ENCODE assay signal across 21 cellular contexts in the genomic region with DNA sequence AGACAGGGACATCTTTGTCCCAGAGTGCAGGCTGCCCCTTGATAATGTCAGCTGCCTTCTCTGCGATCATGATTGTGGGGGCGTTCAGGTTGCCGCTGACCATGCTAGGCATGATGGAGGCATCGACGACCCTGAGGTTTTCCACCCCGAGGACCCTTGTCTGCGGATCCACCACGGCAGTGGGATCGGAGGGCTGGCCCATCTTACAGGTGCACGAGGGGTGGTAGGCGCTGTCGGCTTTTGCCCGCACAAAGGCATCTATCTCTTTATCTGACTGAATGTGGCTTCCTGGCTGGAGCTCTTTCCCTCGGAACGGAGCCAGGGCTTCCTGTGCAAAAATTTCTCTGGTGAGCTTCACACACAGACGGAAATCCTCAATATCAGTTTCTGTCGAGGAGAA. TPM values are rescaled to one million over a fixed set of nuclear protein-coding genes. Genes with fewer than 3 reads are reported as not detected.
A peak's percentile ranks its signal among the peaks of the same experiment; 100 is the strongest.
DNase-seq lines count a peak whose midpoint lies in the region; TF ChIP-seq lines count a peak whose summit lies in the region.
"Had no signal": no experiment of that assay in that cellular context is flagged by ENCODE, and none has a peak within 500 bp of the region (broad histone marks: within the 10 kb centered on the region; RNA-seq: fewer than 3 reads in every experiment).

No MANE protein-coding gene starts in this region.

- H3K9me3 ChIP-seq in neuronal stem cell (replicated peaks in 1 of 2; ENCODE audit: control insufficient read depth in 2 of 2, insufficient read depth in 1 of 2, low read depth in 1 of 2, low read length in 2 of 2) (no peaks in the 10 kb centered on the region), testis (no peaks in the 10 kb centered on the region), right atrium auricular region (no peaks in the 10 kb centered on the region)
- H3K9me3 ChIP-seq: MG63 had no signal

- H3K4me3 Mint-ChIP-seq in activated CD4-positive, alpha-beta memory T cell treated with anti-CD3 and anti-CD28 coated beads for 36 hours = no peak overlapping the region
- no peak overlapping the region for H3K4me3 Mint-ChIP-seq in activated CD4-positive, alpha-beta memory T cell treated with anti-CD3 and anti-CD28 coated beads, Interleukin-2, amount 10 ng/mL, durations not matched to agents 7 days and 5 days
- H3K4me3 Mint-ChIP-seq: H9 had no signal

- peaks cover 2% of the 10 kb centered on the region for H3K27me3 Mint-ChIP-seq in activated CD4-positive, alpha-beta memory T cell treated with anti-CD3 and anti-CD28 coated beads for 36 hours
- no peaks in the 10 kb centered on the region for H3K27me3 Mint-ChIP-seq in activated CD4-positive, alpha-beta memory T cell treated with anti-CD3 and anti-CD28 coated beads, Interleukin-2, amount 10 ng/mL, durations not matched to agents 7 days and 5 days

- peak; percentile 3 for DNase-seq in activated CD4-positive, alpha-beta memory T cell treated with anti-CD3 and anti-CD28 coated beads for 36 hours
- DNase-seq in activated CD4-positive, alpha-beta memory T cell treated with anti-CD3 and anti-CD28 coated beads, Interleukin-2, amount 10 ng/mL, durations not matched to agents 7 days and 5 days = no peak
- DNase-seq in neuronal stem cell (ENCODE audit: low spot score) = no peak
- peak; percentile 7 for DNase-seq in testis
- no peak for DNase-seq in inferior parietal cortex (ENCODE audit: extremely low spot score)
- no peak for DNase-seq in right atrium auricular region (ENCODE audit: low spot score)
- no peak for DNase-seq in putamen (ENCODE audit: low spot score)
- DNase-seq: Calu3; CD4-positive, alpha-beta memory T cell; DMS53; H9; Karpas-422; MG63; NCI-H1092 treated with DMSO at 0.1 percent for 48 hours; NCI-H1694; NCI-H2107; NCI-H2227 treated with DMSO at 0.1 percent for 48 hours; NCI-H526 treated with DMSO at 0.1 percent for 48 hours; SHP77 had no signal

- H3K4me1 Mint-ChIP-seq in activated CD4-positive, alpha-beta memory T cell treated with anti-CD3 and anti-CD28 coated beads for 36 hours (ENCODE audit: low read depth) = no peaks in the 10 kb centered on the region
- H3K4me1 Mint-ChIP-seq in activated CD4-positive, alpha-beta memory T cell treated with anti-CD3 and anti-CD28 coated beads, Interleukin-2, amount 10 ng/mL, durations not matched to agents 7 days and 5 days = peaks cover 6% of the 10 kb centered on the region
- H3K4me1 Mint-ChIP-seq: CD4-positive, alpha-beta memory T cell; H9 had no signal

- H3K27me3 ChIP-seq in neuronal stem cell (ENCODE audit: control insufficient read depth in 3 of 3, insufficient read depth in 3 of 3, low read depth in 1 of 3, low read length in 3 of 3) (no peaks in the 10 kb centered on the region), testis (no peaks in the 10 kb centered on the region), right atrium auricular region (no peaks in the 10 kb centered on the region)
- H3K27me3 ChIP-seq: MG63 had no signal

- no peak overlapping the region for H2AK5ac ChIP-seq in neuronal stem cell (ENCODE audit: low read depth, low read length)

- H3K4me3 ChIP-seq in neuronal stem cell (ENCODE audit: low read length in 2 of 2) (no peak overlapping the region), testis (no peak overlapping the region), right atrium auricular region (no peak overlapping the region)
- H3K4me3 ChIP-seq: MG63 had no signal

- POLR2A ChIA-PET in activated CD4-positive, alpha-beta memory T cell treated with anti-CD3 and anti-CD28 coated beads for 36 hours (lab: Charles Lee) = no interaction called here
- POLR2A ChIA-PET in activated CD4-positive, alpha-beta memory T cell treated with anti-CD3 and anti-CD28 coated beads, Interleukin-2, amount 10 ng/mL, durations not matched to agents 7 days and 5 days (lab: Charles Lee) = no interaction called here

- no peaks in the 10 kb centered on the region for H3K79me1 ChIP-seq in neuronal stem cell (ENCODE audit: low read depth, low read length)

- TF ChIP-seq POLR2A in testis (IDR thresholded peaks at IDR 0.05) = no peak

- H3K18ac ChIP-seq in neuronal stem cell (ENCODE audit: low read length) = no peak overlapping the region

- no peak overlapping the region for H3K27ac Mint-ChIP-seq in activated CD4-positive, alpha-beta memory T cell treated with anti-CD3 and anti-CD28 coated beads for 36 hours
- no peak overlapping the region for H3K27ac Mint-ChIP-seq in activated CD4-positive, alpha-beta memory T cell treated with anti-CD3 and anti-CD28 coated beads, Interleukin-2, amount 10 ng/mL, durations not matched to agents 7 days and 5 days
- H3K27ac Mint-ChIP-seq: CD4-positive, alpha-beta memory T cell had no signal

- no peak overlapping the region for H2BK15ac ChIP-seq in neuronal stem cell (ENCODE audit: low read length)

- H3K36me3 Mint-ChIP-seq in activated CD4-positive, alpha-beta memory T cell treated with anti-CD3 and anti-CD28 coated beads for 36 hours = no peaks in the 10 kb centered on the region
- H3K36me3 Mint-ChIP-seq in activated CD4-positive, alpha-beta memory T cell treated with anti-CD3 and anti-CD28 coated beads, Interleukin-2, amount 10 ng/mL, durations not matched to agents 7 days and 5 days (ENCODE audit: low read depth) = no peaks in the 10 kb centered on the region
- H3K36me3 Mint-ChIP-seq: CD4-positive, alpha-beta memory T cell had no signal

- H3K14ac ChIP-seq in neuronal stem cell (ENCODE audit: low read length) = no peak overlapping the region

- no peak overlapping the region for H4K8ac ChIP-seq in neuronal stem cell (ENCODE audit: low read depth, low read length)

- no peak overlapping the region for H3K4me2 ChIP-seq in neuronal stem cell (ENCODE audit: insufficient read depth, low read length, poor library complexity, severe bottlenecking)

- H2BK12ac ChIP-seq in neuronal stem cell (ENCODE audit: low read length) = no peak overlapping the region

- H3K9ac ChIP-seq in neuronal stem cell (ENCODE audit: low read depth, low read length, poor library complexity) = no peak overlapping the region

- no peak overlapping the region for H2AFZ ChIP-seq in neuronal stem cell (ENCODE audit: low read length)

- CTCF ChIA-PET in activated CD4-positive, alpha-beta memory T cell treated with anti-CD3 and anti-CD28 coated beads for 36 hours (lab: Charles Lee) = no interaction called here
- CTCF ChIA-PET in activated CD4-positive, alpha-beta memory T cell treated with anti-CD3 and anti-CD28 coated beads, Interleukin-2, amount 10 ng/mL, durations not matched to agents 7 days and 5 days (lab: Charles Lee) = interaction anchor here (1.2 to 2.2 kb wide), 2 partner anchors 28 to 108 kb away, joined by 3 to 6 read pairs; a partner anchor contains a TSS

- intact Hi-C loops in activated CD4-positive, alpha-beta memory T cell treated with anti-CD3 and anti-CD28 coated beads for 36 hours (cut with micrococcal nuclease) = no loop called here
- intact Hi-C loops in testis (cut with DNase I; ENCODE audit: low total_unique reads) = no loop called here

- H3K36me3 ChIP-seq in neuronal stem cell (replicated peaks in 1 of 2; ENCODE audit: control insufficient read depth in 2 of 2, insufficient read depth in 2 of 2, low read length in 2 of 2) (peaks cover 7 to 33% of the 10 kb centered on the region in 2 donors), testis (ENCODE audit: low read depth, missing control alignments) (no peaks in the 10 kb centered on the region), right atrium auricular region (peaks cover 5% of the 10 kb centered on the region)
- H3K36me3 ChIP-seq: MG63 had no signal

- no peak overlapping the region for H3K23ac ChIP-seq in neuronal stem cell (ENCODE audit: low read depth, low read length, poor library complexity)

- no peaks in the 10 kb centered on the region for H3K4me1 ChIP-seq in neuronal stem cell (ENCODE audit: control insufficient read depth in 2 of 2, insufficient read depth in 1 of 2, low read depth in 1 of 2, low read length in 2 of 2)
- no peaks in the 10 kb centered on the region for H3K4me1 ChIP-seq in testis
- H3K4me1 ChIP-seq in right atrium auricular region = no peaks in the 10 kb centered on the region

- H3K4ac ChIP-seq in neuronal stem cell (ENCODE audit: low read length) = no peak overlapping the region

- whole genome bisulfite sequencing in neuronal stem cell (ENCODE audit: extremely low coverage in 2 of 2, insufficient read length in 2 of 2, insufficient replicate concordance in 1 of 2), 2 donors = no CpG with 5 or more reads among the region's 17 CpGs
- WGBS in testis, 2 donors = 78 to 84% methylated on average over 16 to 17 of the region's 17 CpGs

- no peaks in the 10 kb centered on the region for H3K9me3 Mint-ChIP-seq in activated CD4-positive, alpha-beta memory T cell treated with anti-CD3 and anti-CD28 coated beads for 36 hours
- no peaks in the 10 kb centered on the region for H3K9me3 Mint-ChIP-seq in activated CD4-positive, alpha-beta memory T cell treated with anti-CD3 and anti-CD28 coated beads, Interleukin-2, amount 10 ng/mL, durations not matched to agents 7 days and 5 days
- H3K9me3 Mint-ChIP-seq: CD4-positive, alpha-beta memory T cell; H9 had no signal

- H4K91ac ChIP-seq in neuronal stem cell (ENCODE audit: low read depth, low read length, poor library complexity) = no peak overlapping the region

- H2BK120ac ChIP-seq in neuronal stem cell (ENCODE audit: low read depth, low read length) = no peak overlapping the region

- H2BK5ac ChIP-seq in neuronal stem cell (ENCODE audit: low read length) = peak overlapping the region; percentile 9

- no peak for TF ChIP-seq CTCF in testis (IDR thresholded peaks at IDR 0.05)
- no peak for TF ChIP-seq CTCF in right atrium auricular region (IDR thresholded peaks at IDR 0.05)

- H3K27ac ChIP-seq in cingulate gyrus (ENCODE audit: low read depth, low read length) = peak overlapping the region; percentile 92
- H3K27ac ChIP-seq in neuronal stem cell (replicated peaks; ENCODE audit: low read length) = no peak overlapping the region
- no peak overlapping the region for H3K27ac ChIP-seq in testis
- H3K27ac ChIP-seq in right atrium auricular region = no peak overlapping the region

RNA-seq across cellular contexts. Expression of a gene that starts 28.4 kb away (rescaled TPM):
- total RNA-seq in activated CD4-positive, alpha-beta memory T cell treated with anti-CD3 and anti-CD28 coated beads for 36 hours = under 1 TPM; 0.41 to 0.59 TPM
- 1 to 10 TPM; 9.0 to 9.1 TPM for total RNA-seq in activated CD4-positive, alpha-beta memory T cell treated with anti-CD3 and anti-CD28 coated beads, Interleukin-2, amount 10 ng/mL, durations not matched to agents 7 days and 5 days
- polyA plus RNA-seq in neuronal stem cell (2013, experiment 1 of 2) = 2.0 TPM
- polyA plus RNA-seq in neuronal stem cell (2013, experiment 2 of 2) = 2.0 TPM
- 10 to 100 TPM; 28.1 to 41.4 TPM for total RNA-seq in testis
- polyA plus RNA-seq in testis (ENCODE audit: insufficient read depth, low read depth, low replicate concordance) = 13.5 TPM
- 1 to 10 TPM; 2.2 to 10.0 TPM for total RNA-seq in right atrium auricular region

RNA-seq across cellular contexts. Expression of a gene that starts 28.6 kb away (rescaled TPM):
- total RNA-seq in activated CD4-positive, alpha-beta memory T cell treated with anti-CD3 and anti-CD28 coated beads for 36 hours = 1 to 10 TPM in 1 of 2 experiments, under 1 TPM in 1; 0.92 to 1.1 TPM
- total RNA-seq in activated CD4-positive, alpha-beta memory T cell treated with anti-CD3 and anti-CD28 coated beads, Interleukin-2, amount 10 ng/mL, durations not matched to agents 7 days and 5 days = 10 to 100 TPM; 60.7 to 62.4 TPM
- polyA plus RNA-seq in neuronal stem cell (2013, experiment 1 of 2) = 2.6 TPM
- polyA plus RNA-seq in neuronal stem cell (2013, experiment 2 of 2) = 2.3 TPM
- total RNA-seq in testis (10 to 100 TPM in 1 of 2 donors, 1 to 10 TPM in 1; 9.5 to 17.5 TPM), right atrium auricular region (1 to 10 TPM in 1 of 2 donors, under 1 TPM in 1; 0.83 to 1.1 TPM)
- 5.8 TPM for polyA plus RNA-seq in testis (ENCODE audit: insufficient read depth, low read depth, low replicate concordance)
- total RNA-seq: A172 had no signal

Comparison
In these comparisons a context has a peak if more than half of its experiments do, and no peak if none do; other contexts are left out.
1. DNase-seq: peak in activated CD4-positive, alpha-beta memory T cell treated with anti-CD3 and anti-CD28 coated beads for 36 hours (single experiment) and testis (single experiment); none in activated CD4-positive, alpha-beta memory T cell treated with anti-CD3 and anti-CD28 coated beads, Interleukin-2, amount 10 ng/mL, durations not matched to agents 7 days and 5 days (single experiment), neuronal stem cell (single experiment), inferior parietal cortex (single experiment), right atrium auricular region (single experiment) and putamen (single experiment).
2. RNA of a gene that starts 28.6 kb away (total RNA-seq): 60.7 to 62.4 TPM in activated CD4-positive, alpha-beta memory T cell treated with anti-CD3 and anti-CD28 coated beads, Interleukin-2, amount 10 ng/mL, durations not matched to agents 7 days and 5 days and 9.5 to 17.5 TPM in testis; 0.83 to 1.1 TPM in right atrium auricular region and 0.92 to 1.1 TPM in activated CD4-positive, alpha-beta memory T cell treated with anti-CD3 and anti-CD28 coated beads for 36 hours; every median in the first group is over 4 times any median in the second.